ENCODE assay signal across 20 cellular contexts in genomic region chr6:127447780-127448179, GRCh38. TPM values are rescaled to one million over a fixed set of nuclear protein-coding genes. Genes with fewer than 3 reads are reported as not detected.
"Had no signal": no experiment of that assay in that cellular context is flagged by ENCODE, and none has a peak within 500 bp of the region (broad histone marks: within the 10 kb centered on the region; RNA-seq: fewer than 3 reads in every experiment).

No MANE protein-coding gene starts in this region.

- ATAC-seq: HepG2 had no signal

- DNase-seq: IMR-90, Karpas-422, KG1, MG63, NCI-H1092 treated with DMSO at 0.1 percent for 48 hours, NCI-H1436, NCI-H187, NCI-H2029, NCI-H2081 treated with DMSO at 0.1 percent for 48 hours, NCI-H2171, NCI-H226, NCI-H446, NCI-H510A, NCI-H524 treated with DMSO at 0.1 percent for 48 hours, NCI-H69, NCI-H774, Right ventricle myocardium superior, RPMI8226, SIG-M5 had no signal

RNA-seq across cellular contexts. Expression of gene KIAA0408, which starts 11.4 kb away (rescaled TPM):
- total RNA-seq: HepG2 had no signal
